In the genomic region with DNA sequence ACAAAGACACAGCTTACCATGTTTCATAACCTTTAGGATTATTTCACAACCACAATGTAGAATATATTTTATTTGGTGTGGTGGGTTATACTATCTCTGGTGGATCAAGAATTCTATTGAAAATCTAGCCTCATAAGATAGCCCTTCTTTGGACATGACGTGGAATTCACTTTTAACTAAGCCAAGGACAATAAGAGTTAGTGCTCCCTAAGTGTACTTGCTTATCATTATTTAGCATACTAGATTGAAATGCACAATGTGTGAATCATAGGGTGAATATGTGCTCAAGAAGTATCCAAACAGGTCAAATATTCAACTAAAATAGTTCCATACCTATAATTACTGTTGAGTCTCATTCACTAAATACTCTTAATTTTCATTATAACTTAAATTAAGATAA, we compare ENCODE assay signal across 27 cellular contexts.
"Had no signal": no experiment of that assay in that cellular context is flagged by ENCODE, and none has a peak within 500 bp of the region (broad histone marks: within the 10 kb centered on the region; RNA-seq: fewer than 3 reads in every experiment).

No MANE protein-coding gene starts in this region.

- H3K27me3 Mint-ChIP-seq: naive B cell; stimulated activated naive CD8-positive, alpha-beta T cell treated with anti-CD3 and anti-CD28 coated beads, Interleukin-15, Interleukin-2, amounts not matched to agents 100 ng/mL and 50 ng/mL, for 24 hours had no signal

- ATAC-seq: natural killer cell, pancreas, right cardiac atrium, upper lobe of right lung had no signal

- H3K36me3 Mint-ChIP-seq: mesothelial cell of epicardium, naive B cell, natural killer cell, neural progenitor cell had no signal

- H3K9me3 ChIP-seq: left ventricle myocardium inferior, neutrophil, pancreas, prostate gland, suprapubic skin, thoracic aorta, tibial artery, upper lobe of right lung had no signal

- H3K4me2 ChIP-seq: neural progenitor cell, smooth muscle cell had no signal

- H3K4me1 Mint-ChIP-seq: naive B cell, natural killer cell had no signal

- H3K36me3 ChIP-seq: left ventricle myocardium inferior, neural progenitor cell, neutrophil, pancreas, prostate gland, sigmoid colon, suprapubic skin, thoracic aorta, tibial artery, upper lobe of right lung had no signal

- H3K9ac ChIP-seq: neural progenitor cell had no signal

- H2AFZ ChIP-seq: neural progenitor cell had no signal

- H3K4me3 ChIP-seq: left ventricle myocardium inferior, lung, neural progenitor cell, pancreas, prostate gland, sigmoid colon, smooth muscle cell, suprapubic skin, thoracic aorta, tibial artery, upper lobe of right lung had no signal

- FAIRE-seq: urothelium cell line had no signal

- DNase-seq: islet precursor cell; left ventricle myocardium inferior; mesendoderm; naive B cell; natural killer cell; nephron progenitor cell; pancreas; posterior cingulate gyrus; retina; right cardiac atrium; sigmoid colon; stimulated activated CD4-positive, alpha-beta T cell treated with anti-CD3 and anti-CD28 coated beads, Interleukin-1b, Interleukin-23, amount 100 ng/mL, for 48 hours; stimulated activated CD4-positive, alpha-beta T cell treated with anti-CD3 and anti-CD28 coated beads, Interleukin-2, amount 100 ng/mL, for 48 hours; stimulated activated naive CD4-positive, alpha-beta T cell; tibial artery; trophoblast cell; upper lobe of right lung had no signal

- H3K9me3 Mint-ChIP-seq: mesothelial cell of epicardium, nephron progenitor cell, neural progenitor cell had no signal

- H3K27ac ChIP-seq: left ventricle myocardium inferior, neural progenitor cell, neutrophil, pancreas, prostate gland, sigmoid colon, suprapubic skin, thoracic aorta, tibial artery, upper lobe of right lung had no signal

- H3K27ac Mint-ChIP-seq: mesothelial cell of epicardium; naive B cell; natural killer cell; nephron progenitor cell; neural progenitor cell; stimulated activated naive CD8-positive, alpha-beta T cell treated with anti-CD3 and anti-CD28 coated beads, Interleukin-15, Interleukin-2, amounts not matched to agents 100 ng/mL and 50 ng/mL, for 24 hours had no signal

- H3K4me1 ChIP-seq: left ventricle myocardium inferior, neural progenitor cell, pancreas, prostate gland, sigmoid colon, suprapubic skin, tibial artery, upper lobe of right lung had no signal

- H3K4me3 Mint-ChIP-seq: mesothelial cell of epicardium; naive B cell; natural killer cell; nephron progenitor cell; neural progenitor cell; stimulated activated naive CD8-positive, alpha-beta T cell treated with anti-CD3 and anti-CD28 coated beads, Interleukin-15, Interleukin-2, amounts not matched to agents 100 ng/mL and 50 ng/mL, for 24 hours had no signal

- H3K27me3 ChIP-seq: neural progenitor cell, neutrophil, pancreas, sigmoid colon, suprapubic skin, tibial artery, upper lobe of right lung had no signal
